23 cellular contexts compared by ENCODE assay signal in the genomic region with DNA sequence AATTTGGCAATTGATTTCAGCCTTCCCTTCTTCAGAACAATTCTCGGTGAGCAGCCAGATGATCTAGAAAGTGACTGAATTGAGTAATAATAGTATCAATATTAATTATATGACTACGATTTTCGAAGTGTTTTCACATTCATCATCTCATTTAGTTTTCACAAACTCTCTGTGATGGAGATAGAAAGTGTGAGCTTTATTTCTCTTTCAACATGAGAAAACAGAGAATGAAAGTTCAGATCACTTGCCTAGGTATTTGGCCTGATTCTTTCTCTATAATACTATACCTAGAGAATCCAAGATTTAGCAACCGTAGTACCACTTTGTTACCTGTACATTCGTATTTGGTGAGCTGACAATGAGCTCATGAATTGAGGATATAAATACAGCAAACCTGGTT.
"Had no signal": no experiment of that assay in that cellular context is flagged by ENCODE, and none has a peak within 500 bp of the region (broad histone marks: within the 10 kb centered on the region; RNA-seq: fewer than 3 reads in every experiment).

No MANE protein-coding gene starts in this region.

- ATAC-seq: natural killer cell; right lobe of liver; stimulated activated memory B cell treated with anti-CD40 and anti-IgM and Interleukin-4, amounts not matched to agents 10 μg/mL and 1 μg/mL and 100 μg/mL, for 72 hours; stimulated activated naive CD8-positive, alpha-beta T cell treated with anti-CD3 and anti-CD28 coated beads, Interleukin-15, amount 100 ng/mL, for 72 hours had no signal

- DNase-seq: islet precursor cell; left ventricle myocardium inferior; mesendoderm; naive B cell; natural killer cell; ovary; right lobe of liver; stimulated activated CD4-positive, alpha-beta T cell treated with anti-CD3 and anti-CD28 coated beads, Interleukin-1b, Interleukin-23, amount 100 ng/mL, for 48 hours; stimulated activated CD4-positive, alpha-beta T cell treated with anti-CD3 and anti-CD28 coated beads, Interleukin-2, amount 100 ng/mL, for 48 hours; stimulated activated CD4-positive, alpha-beta T cell treated with anti-CD3 and anti-CD28 coated beads, Interleukin-4, amount 100 ng/mL, for 4 hours; stimulated activated CD8-positive, alpha-beta memory T cell treated with anti-CD3 and anti-CD28 coated beads, Interleukin-4, amount 100 ng/mL, for 48 hours; stimulated activated naive CD4-positive, alpha-beta T cell treated with Interleukin-2 at 50 U/mL for 16 hours; stimulated activated naive CD8-positive, alpha-beta T cell treated with anti-CD3 and anti-CD28 coated beads, Interleukin-15, amount 100 ng/mL, for 72 hours; substantia nigra; transverse colon; upper lobe of left lung had no signal

- H3K4me3 Mint-ChIP-seq: mesothelial cell of epicardium; naive B cell; natural killer cell; stimulated activated memory B cell treated with anti-CD40 and anti-IgM and Interleukin-4, amounts not matched to agents 10 μg/mL and 1 μg/mL and 100 μg/mL, for 72 hours; stimulated activated naive CD8-positive, alpha-beta T cell treated with anti-CD3 and anti-CD28 coated beads, Interleukin-15, amount 100 ng/mL, for 72 hours had no signal

- H3K4me1 ChIP-seq: left ventricle myocardium inferior, right atrium auricular region, right lobe of liver, transverse colon, upper lobe of left lung had no signal

- H3K27me3 Mint-ChIP-seq: naive B cell; stimulated activated memory B cell treated with anti-CD40 and anti-IgM and Interleukin-4, amounts not matched to agents 10 μg/mL and 1 μg/mL and 100 μg/mL, for 72 hours had no signal

- H3K27me3 ChIP-seq: hepatocyte, ovary, right atrium auricular region, right lobe of liver, transverse colon, upper lobe of left lung had no signal

- H3K4me1 Mint-ChIP-seq: naive B cell; natural killer cell; stimulated activated memory B cell treated with anti-CD40 and anti-IgM and Interleukin-4, amounts not matched to agents 10 μg/mL and 1 μg/mL and 100 μg/mL, for 72 hours; stimulated activated naive CD8-positive, alpha-beta T cell treated with anti-CD3 and anti-CD28 coated beads, Interleukin-15, amount 100 ng/mL, for 72 hours had no signal

- H3K27ac Mint-ChIP-seq: mesothelial cell of epicardium; naive B cell; natural killer cell; progenitor cell of endocrine pancreas; stimulated activated memory B cell treated with anti-CD40 and anti-IgM and Interleukin-4, amounts not matched to agents 10 μg/mL and 1 μg/mL and 100 μg/mL, for 72 hours had no signal

- H3K9me3 Mint-ChIP-seq: mesothelial cell of epicardium; natural killer cell; stimulated activated memory B cell treated with anti-CD40 and anti-IgM and Interleukin-4, amounts not matched to agents 10 μg/mL and 1 μg/mL and 100 μg/mL, for 72 hours; stimulated activated naive CD8-positive, alpha-beta T cell treated with anti-CD3 and anti-CD28 coated beads, Interleukin-15, amount 100 ng/mL, for 72 hours had no signal

- H3K79me2 ChIP-seq: hepatocyte had no signal

- H3K9me3 ChIP-seq: left ventricle myocardium inferior, ovary, right atrium auricular region, right lobe of liver, transverse colon, upper lobe of left lung had no signal

- H3K36me3 ChIP-seq: left ventricle myocardium inferior, ovary, right atrium auricular region, right lobe of liver, transverse colon, upper lobe of left lung had no signal

- H3K4me2 ChIP-seq: hepatocyte, smooth muscle cell had no signal

- H3K36me3 Mint-ChIP-seq: mesothelial cell of epicardium; naive B cell; natural killer cell; stimulated activated memory B cell treated with anti-CD40 and anti-IgM and Interleukin-4, amounts not matched to agents 10 μg/mL and 1 μg/mL and 100 μg/mL, for 72 hours had no signal

- H3K27ac ChIP-seq: hepatocyte, left ventricle myocardium inferior, ovary, right atrium auricular region, right lobe of liver, transverse colon, upper lobe of left lung had no signal

- H2AFZ ChIP-seq: hepatocyte had no signal

- H3K4me3 ChIP-seq: hepatocyte, left ventricle myocardium inferior, lung, ovary, right atrium auricular region, right lobe of liver, smooth muscle cell, transverse colon, upper lobe of left lung had no signal
